6 cellular contexts compared by ENCODE assay signal in genomic region chr15:72665706-72666105, GRCh38. TPM values are rescaled to one million over a fixed set of nuclear protein-coding genes. Genes with fewer than 3 reads are reported as not detected.
"Had no signal": no experiment of that assay in that cellular context is flagged by ENCODE, and none has a peak within 500 bp of the region (broad histone marks: within the 10 kb centered on the region; RNA-seq: fewer than 3 reads in every experiment).

No MANE protein-coding gene starts in this region.

RNA-seq across cellular contexts. Expression of gene GOLGA6B, which starts 11.2 kb away (rescaled TPM):
- total RNA-seq: HepG2, HT-29, IMR-90, K562 had no signal
- polyA plus RNA-seq: IgD-negative memory B cell, IMR-90, K562 had no signal

RNA-seq across cellular contexts. Expression of gene HIGD2B, which starts 20.3 kb away (rescaled TPM):
- total RNA-seq: HepG2, HT1080, IMR-90 had no signal
- polyA plus RNA-seq: HepG2, IgD-negative memory B cell, IMR-90 had no signal
